In the genomic region with DNA sequence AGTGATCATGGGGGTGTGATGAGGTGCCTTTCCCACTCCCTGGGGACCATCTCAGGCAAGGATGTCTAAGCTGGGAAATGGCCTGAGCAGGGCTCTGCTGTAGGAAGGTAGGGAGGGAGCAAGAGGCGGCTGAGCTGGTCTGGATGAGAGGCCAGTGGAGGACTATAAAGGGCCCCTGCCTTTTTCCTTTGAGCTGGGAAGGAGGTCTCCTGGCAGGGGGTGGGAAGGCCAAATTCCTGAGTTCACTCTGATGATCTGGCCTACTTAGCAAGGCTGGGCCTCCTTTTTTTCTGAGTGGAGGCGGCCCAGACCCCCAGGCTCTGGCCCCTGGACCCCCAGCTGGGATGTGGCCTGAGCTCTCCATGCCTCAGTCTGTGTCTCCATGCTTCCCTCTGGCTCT, we compare ENCODE assay signal across 25 cellular contexts. TPM values are rescaled to one million over a fixed set of nuclear protein-coding genes. Genes with fewer than 3 reads are reported as not detected.
"Had no signal": no experiment of that assay in that cellular context is flagged by ENCODE, and none has a peak within 500 bp of the region (broad histone marks: within the 10 kb centered on the region; RNA-seq: fewer than 3 reads in every experiment).

No MANE protein-coding gene starts in this region.

- H3K27me3 ChIP-seq: ovary had no signal

- H3K27ac ChIP-seq: lower lobe of right lung, ovary, psoas muscle, skin epidermis, spleen, thoracic aorta, tibial nerve, upper lobe of left lung had no signal

- H3K9me3 ChIP-seq: lower lobe of right lung, mucosa of descending colon, ovary, psoas muscle, spleen, thoracic aorta, tibial nerve, upper lobe of left lung had no signal

- H3K4me1 ChIP-seq: lower lobe of right lung, tibial nerve had no signal

- DNase-seq: cerebellar nuclear complex; cortex of kidney; effector memory CD8-positive, alpha-beta T cell; head of caudate nucleus; left ventricle myocardium superior; lower lobe of right lung; naive B cell; occipital lobe; ovary; right cardiac atrium; spleen; stimulated activated CD4-positive, alpha-beta T cell treated with anti-CD3 and anti-CD28 coated beads, Interleukin-4, amount 100 ng/mL, for 4 hours; stimulated activated naive CD8-positive, alpha-beta T cell treated with anti-CD3 and anti-CD28 coated beads, Interleukin-15, Interleukin-2, amounts not matched to agents 100 U/mL and 50 U/mL, for 24 hours; substantia nigra; upper lobe of left lung had no signal

- H3K36me3 ChIP-seq: lower lobe of right lung, ovary, spleen, thoracic aorta, tibial nerve, upper lobe of left lung had no signal

- ATAC-seq: effector memory CD8-positive, alpha-beta T cell; left ventricle myocardium superior; lower lobe of right lung; psoas muscle; right cardiac atrium; stimulated activated memory B cell treated with anti-CD40 and anti-IgM and Interleukin-4, amounts not matched to agents 10 μg/mL and 1 μg/mL and 100 μg/mL, for 72 hours had no signal

- H3K4me3 ChIP-seq: lower lobe of right lung, mucosa of descending colon, ovary, psoas muscle, skin epidermis, spleen, thoracic aorta, tibial nerve, upper lobe of left lung had no signal

RNA-seq across cellular contexts. Expression of gene PITX1, which starts 14.3 kb away (rescaled TPM):
- total RNA-seq: dermis microvascular lymphatic vessel endothelial cell, frontal cortex, glomerular endothelial cell, kidney epithelial cell, left ventricle myocardium superior, occipital lobe, thoracic aorta had no signal
